In genomic region chr10:7054915-7055314, GRCh38 we compare ENCODE assay signal across 14 cellular contexts.
DNase-seq lines count a peak whose midpoint lies in the region; ATAC-seq and TF ChIP-seq lines count a peak whose summit lies in the region.
"Had no signal": no experiment of that assay in that cellular context is flagged by ENCODE, and none has a peak within 500 bp of the region (broad histone marks: within the 10 kb centered on the region; RNA-seq: fewer than 3 reads in every experiment).

No MANE protein-coding gene starts in this region.

- no peak overlapping the region for H3K18ac ChIP-seq in mesenchymal stem cell (ENCODE audit: low read depth in 1 of 2, low read length in 2 of 2)

- H4K8ac ChIP-seq in mesenchymal stem cell (ENCODE audit: low read length): no peak overlapping the region

- WGBS in mesenchymal stem cell: 65% methylated on average over 4 of the region's 6 CpGs

- no peaks in the 10 kb centered on the region for H3K79me1 ChIP-seq in mesenchymal stem cell (replicated peaks; ENCODE audit: low read length, poor library complexity, severe bottlenecking)

- no peak overlapping the region for H4K91ac ChIP-seq in mesenchymal stem cell (ENCODE audit: low read length)

- intact Hi-C loops in tibial artery (cut with DNase I; ENCODE audit: low total_unique reads): no loop called here

- H2BK15ac ChIP-seq in mesenchymal stem cell (ENCODE audit: low read depth, poor library complexity, severe bottlenecking): no peak overlapping the region

- H3K36me3 ChIP-seq in GM06990 (ENCODE audit: control insufficient read depth, insufficient read depth, low read length): no peaks in the 10 kb centered on the region
- no peaks in the 10 kb centered on the region for H3K36me3 ChIP-seq in mesenchymal stem cell (ENCODE audit: control insufficient read depth in 1 of 2, insufficient read depth in 2 of 2, low read depth in 1 of 2, low read length in 2 of 2)
- no peaks in the 10 kb centered on the region for H3K36me3 ChIP-seq in tibial artery
- H3K36me3 ChIP-seq: Peyer's patch, vagina had no signal

- H3K27ac ChIP-seq in mesenchymal stem cell (ENCODE audit: low read length, poor library complexity, severe bottlenecking) (no peak overlapping the region), tibial artery (no peak overlapping the region)
- H3K27ac ChIP-seq: Peyer's patch, vagina had no signal

- peak; percentile 21 for TF ChIP-seq CTCF in GM06990 (IDR thresholded peaks at IDR 0.05; ENCODE audit: insufficient read depth, low read length, poor library complexity, severe bottlenecking)
- TF ChIP-seq CTCF in tibial artery (IDR thresholded peaks at IDR 0.05): no peak

- no peak for DNase-seq in GM06990 (ENCODE audit: extremely low read depth, insufficient read length)
- peak; percentile 13 for DNase-seq in mesenchymal stem cell
- DNase-seq in tibial artery: no peak
- DNase-seq: activated CD4-positive, alpha-beta T cell treated with anti-CD3 and anti-CD28 coated beads, Interleukin-2, amount 50 U/mL, for 48 hours; amniotic stem cell; mucosa of descending colon; Peyer's patch; stimulated activated CD4-positive, alpha-beta T cell treated with anti-CD3 and anti-CD28 coated beads, Interleukin-1b, Interleukin-23, amount 100 ng/mL, for 48 hours had no signal

- H3K27me3 ChIP-seq in GM06990 (replicated peaks; ENCODE audit: control insufficient read depth, insufficient read depth, low read length) (no peaks in the 10 kb centered on the region), mesenchymal stem cell (ENCODE audit: control insufficient read depth in 1 of 2, insufficient read depth in 1 of 2, low read length in 2 of 2) (no peaks in the 10 kb centered on the region), tibial artery (no peaks in the 10 kb centered on the region)
- H3K27me3 ChIP-seq: Peyer's patch, vagina had no signal

- H2AFZ ChIP-seq in mesenchymal stem cell (ENCODE audit: low read depth, low read length): no peak overlapping the region

- no peak overlapping the region for H2BK5ac ChIP-seq in mesenchymal stem cell (ENCODE audit: low read depth, low read length, poor library complexity, severe bottlenecking)

- no peak overlapping the region for H3K14ac ChIP-seq in mesenchymal stem cell (ENCODE audit: low read length in 2 of 2)

- H2BK12ac ChIP-seq in mesenchymal stem cell (ENCODE audit: low read length in 2 of 2): no peak overlapping the region

- no peak overlapping the region for H3K4me2 ChIP-seq in mesenchymal stem cell (ENCODE audit: low read length, poor library complexity, severe bottlenecking)

- no peak overlapping the region for H3K4me3 ChIP-seq in GM06990 (replicated peaks; ENCODE audit: low read depth, low read length)
- no peak overlapping the region for H3K4me3 ChIP-seq in mesenchymal stem cell (ENCODE audit: insufficient read depth in 1 of 2, low read depth in 1 of 2, low read length in 2 of 2)
- H3K4me3 ChIP-seq in tibial artery: no peak overlapping the region
- H3K4me3 ChIP-seq: mucosa of descending colon, Peyer's patch, vagina had no signal

- H2BK120ac ChIP-seq in mesenchymal stem cell (ENCODE audit: low read depth, low read length): no peak overlapping the region

- no peak overlapping the region for H3K9ac ChIP-seq in mesenchymal stem cell (ENCODE audit: low read length)

- ATAC-seq in HG02759 (IDR thresholded peaks at IDR 0.05; ENCODE audit: unreplicated experiment) (peak; percentile 44), SK-N-SH treated with all-trans-retinoic acid at 6 μM for 48 hours (0 out of 3 replicates have a peak, but pooled peaks have one; percentile 25), HG02852 (IDR thresholded peaks at IDR 0.05; ENCODE audit: unreplicated experiment) (no peak), HG02678 (IDR thresholded peaks at IDR 0.05; ENCODE audit: unreplicated experiment) (no peak), HG03571 (IDR thresholded peaks at IDR 0.05; ENCODE audit: unreplicated experiment) (no peak)
- ATAC-seq: mucosa of descending colon had no signal

- no peaks in the 10 kb centered on the region for H3K4me1 ChIP-seq in mesenchymal stem cell (ENCODE audit: control insufficient read depth, insufficient read depth, low read depth, low read length)
- H3K4me1 ChIP-seq in tibial artery: no peaks in the 10 kb centered on the region
- H3K4me1 ChIP-seq: Peyer's patch, vagina had no signal

- H3K9me3 ChIP-seq in mesenchymal stem cell (ENCODE audit: control insufficient read depth, low read length) (no peaks in the 10 kb centered on the region), tibial artery (no peaks in the 10 kb centered on the region)
- H3K9me3 ChIP-seq: mucosa of descending colon, Peyer's patch, vagina had no signal

- no peak overlapping the region for H3K4ac ChIP-seq in mesenchymal stem cell (ENCODE audit: low read depth in 1 of 2, low read length in 2 of 2)

- no peak overlapping the region for H3K23ac ChIP-seq in mesenchymal stem cell (ENCODE audit: low read length in 2 of 2)

- no peak overlapping the region for H2AK5ac ChIP-seq in mesenchymal stem cell (ENCODE audit: low read length, severe bottlenecking)

TF ChIP-seq in SK-N-SH treated with all-trans-retinoic acid at 6 μM for 48 hours, 23 proteins besides CTCF, POLR2A, EP300 and RAD21:
- no peak for TF ChIP-seq ZFP30 (CRISPR knock-in tag; IDR thresholded peaks at IDR 0.05)
- TF ChIP-seq ZFP3 (CRISPR knock-in tag; IDR thresholded peaks at IDR 0.05): no peak
- no peak for TF ChIP-seq POU6F1 (CRISPR knock-in tag; IDR thresholded peaks at IDR 0.05; ENCODE audit: borderline replicate concordance, low read depth)
- TF ChIP-seq ESRRG (CRISPR knock-in tag; IDR thresholded peaks at IDR 0.05): no peak

Comparison
In these comparisons a context has a peak if more than half of its experiments do, and no peak if none do; other contexts are left out.
1. ATAC-seq: peak in HG02759 (single experiment) and SK-N-SH treated with all-trans-retinoic acid at 6 μM for 48 hours (single experiment); none in HG02852 (single experiment), HG02678 (single experiment) and HG03571 (single experiment).